21 cellular contexts compared by ENCODE assay signal in the genomic region with DNA sequence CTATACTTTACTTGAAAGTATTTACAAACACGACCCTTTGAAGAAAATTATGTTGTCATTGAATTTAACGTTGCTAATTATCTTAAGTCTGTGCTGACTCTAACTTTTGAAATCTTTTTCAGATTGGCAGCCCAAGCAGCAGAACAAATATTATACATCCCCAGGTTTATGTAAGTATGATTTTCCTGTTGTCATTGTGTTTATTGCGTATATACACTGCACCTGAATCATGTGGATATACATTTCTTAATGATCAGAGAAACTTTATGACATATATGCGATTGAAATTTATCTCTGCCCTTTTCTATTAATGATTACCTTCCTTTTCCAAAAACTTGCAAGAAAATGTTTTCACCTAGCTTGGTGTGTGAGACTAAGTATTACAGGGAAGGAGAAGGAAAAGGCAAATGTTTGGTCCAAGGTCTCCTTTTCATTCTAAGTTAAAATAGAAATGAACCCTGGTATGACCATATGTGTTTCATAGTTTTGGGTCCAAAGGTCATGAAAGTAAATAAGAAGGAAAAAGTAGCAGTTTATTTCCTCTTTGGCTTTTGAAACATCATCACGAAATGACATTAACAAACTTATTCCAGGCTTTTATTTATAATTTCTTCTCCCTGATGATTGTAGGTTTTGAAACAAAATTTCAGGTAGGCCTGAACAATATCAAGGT.
DNase-seq lines count a peak whose midpoint lies in the region; ATAC-seq, FAIRE-seq and TF ChIP-seq lines count a peak whose summit lies in the region.
"Had no signal": no experiment of that assay in that cellular context is flagged by ENCODE, and none has a peak within 500 bp of the region (broad histone marks: within the 10 kb centered on the region; RNA-seq: fewer than 3 reads in every experiment).

No MANE protein-coding gene starts in this region.

- H3K4me1 Mint-ChIP-seq in activated naive CD4-positive, alpha-beta T cell treated with anti-CD3 and anti-CD28 coated beads, Interleukin-2, amount 10 ng/mL, durations not matched to agents 7 days and 5 days = peaks cover 48% of the 10 kb centered on the region
- H3K4me1 Mint-ChIP-seq: neural progenitor cell had no signal

- intact Hi-C loops in OCI-LY7 (cut with micrococcal nuclease; ENCODE audit: unreplicated experiment) = no loop called here
- intact Hi-C loops in left colon (cut with DNase I, micrococcal nuclease) = no loop called here
- intact Hi-C loops in spleen (cut with DNase I; ENCODE audit: low total_unique reads) = no loop called here

- no peaks in the 10 kb centered on the region for H3K9me2 ChIP-seq in OCI-LY7 (ENCODE audit: insufficient read depth, low read length)

- TF ChIP-seq CTCF in OCI-LY7 (conservative IDR thresholded peaks at IDR 0.05; ENCODE audit: low read length) = no peak
- TF ChIP-seq CTCF in spleen (IDR thresholded peaks at IDR 0.05 in 8 of 11, conservative IDR thresholded peaks at IDR 0.05 in 3 of 11) = no peak

- peak overlapping the region; percentile 70; the same call in 1 of the 2 replicates for H3K4me2 ChIP-seq in OCI-LY7 (ENCODE audit: low read length)
- H3K4me2 ChIP-seq: neural progenitor cell had no signal

- no peak for DNase-seq in activated naive CD4-positive, alpha-beta T cell treated with anti-CD3 and anti-CD28 coated beads, Interleukin-2, amount 10 ng/mL, durations not matched to agents 7 days and 5 days
- no peak for DNase-seq in activated naive CD4-positive, alpha-beta T cell treated with anti-CD3 and anti-CD28 coated beads, Interleukin-2, amount 50 U/mL, for 16 hours
- no peak for DNase-seq in OCI-LY7 (ENCODE audit: low spot score)
- DNase-seq in left colon = no peak
- DNase-seq in spleen = no peak
- DNase-seq in GM19239 (ENCODE audit: insufficient read length, low spot score) = no peak
- DNase-seq: activated CD4-positive, alpha-beta T cell treated with anti-CD3 and anti-CD28 coated beads, Interleukin-2, amount 50 U/mL, for 1 hour; adrenal gland; COR-L47; dermis blood vessel endothelial cell; foreskin fibroblast; GM23248; hypothalamus; islet precursor cell; NCI-H2171; NCI-H526 treated with DMSO at 0.1 percent for 48 hours; testis had no signal

- ATAC-seq in left colon = peak; percentile 89
- ATAC-seq in HG03442 (IDR thresholded peaks at IDR 0.05; ENCODE audit: unreplicated experiment) = no peak
- ATAC-seq in GM21515 (IDR thresholded peaks at IDR 0.05; ENCODE audit: unreplicated experiment) = no peak

- H3K27ac Mint-ChIP-seq in activated naive CD4-positive, alpha-beta T cell treated with anti-CD3 and anti-CD28 coated beads, Interleukin-2, amount 10 ng/mL, durations not matched to agents 7 days and 5 days = peak overlapping the region; percentile 93
- H3K27ac Mint-ChIP-seq: neural progenitor cell had no signal

- H3K36me3 ChIP-seq in OCI-LY7 (ENCODE audit: insufficient read depth, low read length) (peaks cover 58% of the 10 kb centered on the region), spleen (peaks cover 0 to 89% (median 57%) of the 10 kb centered on the region in 6 donors)

- H3K27me3 ChIP-seq in spleen (replicated peaks in 1 of 7) = no peaks in the 10 kb centered on the region
- H3K27me3 ChIP-seq: adrenal gland, neural progenitor cell, testis had no signal

- POLR2A ChIA-PET in OCI-LY7 (lab: Charles Lee) = no interaction called here

- H4K20me1 ChIP-seq in OCI-LY7 (ENCODE audit: insufficient read depth, low read length) = no peaks in the 10 kb centered on the region

- H3K27ac ChIP-seq in OCI-LY7 (ENCODE audit: low read depth, low read length, poor library complexity, severe bottlenecking) = peak overlapping the region; percentile 62
- H3K27ac ChIP-seq in spleen = peak overlapping the region in 6 of 8 donors; percentile 2 to 81 (median 72)
- H3K27ac ChIP-seq: GM23248, neural progenitor cell, testis had no signal

- no peak overlapping the region for H3K4me3 ChIP-seq in OCI-LY7 (ENCODE audit: low read depth, low read length, poor library complexity, severe bottlenecking)
- H3K4me3 ChIP-seq in spleen = no peak overlapping the region
- H3K4me3 ChIP-seq: adrenal gland, GM23248, neural progenitor cell, testis had no signal

- no peaks in the 10 kb centered on the region for H3K79me2 ChIP-seq in OCI-LY7 (ENCODE audit: insufficient read depth, low read depth, low read length)

- no peak for TF ChIP-seq POLR2A in spleen (IDR thresholded peaks at IDR 0.05)

- no TSS peak for BruUV-seq in OCI-LY7 (replicated peaks; lab: Mats Ljungman, UMichigan)

- H3K27me3 Mint-ChIP-seq in activated naive CD4-positive, alpha-beta T cell treated with anti-CD3 and anti-CD28 coated beads, Interleukin-2, amount 10 ng/mL, durations not matched to agents 7 days and 5 days = no peaks in the 10 kb centered on the region

- peaks cover 73% of the 10 kb centered on the region for H3K36me3 Mint-ChIP-seq in activated naive CD4-positive, alpha-beta T cell treated with anti-CD3 and anti-CD28 coated beads, Interleukin-2, amount 10 ng/mL, durations not matched to agents 7 days and 5 days

- 90 to 93% (median 92%) methylated on average over 5 of the region's 5 CpGs for WGBS in spleen, 5 donors

- peaks cover 13% of the 10 kb centered on the region for H3K9me3 Mint-ChIP-seq in activated naive CD4-positive, alpha-beta T cell treated with anti-CD3 and anti-CD28 coated beads, Interleukin-2, amount 10 ng/mL, durations not matched to agents 7 days and 5 days

- H3K9me3 ChIP-seq in OCI-LY7 (ENCODE audit: low read length) (no peaks in the 10 kb centered on the region), spleen (peaks cover 0 to 10% (median 6%) of the 10 kb centered on the region in 8 donors)
- H3K9me3 ChIP-seq: testis had no signal

- H3K4me1 ChIP-seq in OCI-LY7 (ENCODE audit: insufficient read depth, low read length, poor library complexity, severe bottlenecking) (peaks cover 30% of the 10 kb centered on the region), spleen (peaks cover 20 to 52% (median 27%) of the 10 kb centered on the region in 6 donors)
- H3K4me1 ChIP-seq: neural progenitor cell had no signal

- no peak overlapping the region for H2AFZ ChIP-seq in OCI-LY7 (ENCODE audit: low read length)
- H2AFZ ChIP-seq: GM23248, neural progenitor cell had no signal

- no peak overlapping the region for H3K4me3 Mint-ChIP-seq in activated naive CD4-positive, alpha-beta T cell treated with anti-CD3 and anti-CD28 coated beads, Interleukin-2, amount 10 ng/mL, durations not matched to agents 7 days and 5 days
- H3K4me3 Mint-ChIP-seq: neural progenitor cell had no signal

- CTCF ChIA-PET in activated naive CD4-positive, alpha-beta T cell treated with anti-CD3 and anti-CD28 coated beads, Interleukin-2, amount 10 ng/mL, durations not matched to agents 7 days and 5 days (lab: Charles Lee) = no interaction called here
- CTCF ChIA-PET in OCI-LY7 (lab: Charles Lee; ENCODE audit: unreplicated experiment) = no interaction called here

- no peak for FAIRE-seq in GM19239 (lab: Jason Lieb, UNC)
- FAIRE-seq: bronchial epithelial cell had no signal
